In genomic region chr15:81194723-81195122, GRCh38 we compare ENCODE assay signal across 2 cellular contexts.
TF ChIP-seq lines count a peak whose summit lies in the region.

No MANE protein-coding gene starts in this region.

TF ChIP-seq in IMR-90, 13 proteins besides CTCF, POLR2A, EP300 and RAD21 (continued from another document):
- TF ChIP-seq BHLHE40 (IDR thresholded peaks at IDR 0.05; ENCODE audit: low read depth, low read length): no peak
- no peak for TF ChIP-seq ELK1 (IDR thresholded peaks at IDR 0.05; ENCODE audit: borderline replicate concordance, low read depth, low read length)
TF ChIP-seq in IMR-90: peak in this region for 0.

TF ChIP-seq in WTC11, 78 proteins besides CTCF, POLR2A, EP300 and RAD21 (continued from another document):
- no peak for TF ChIP-seq ZNF263 (CRISPR knock-in tag; IDR thresholded peaks at IDR 0.05; ENCODE audit: low read depth)
- no peak for TF ChIP-seq ZMAT4 (CRISPR knock-in tag; IDR thresholded peaks at IDR 0.05)
- TF ChIP-seq IRF1 (CRISPR knock-in tag; IDR thresholded peaks at IDR 0.05): no peak
- no peak for TF ChIP-seq E2F1 (CRISPR knock-in tag; IDR thresholded peaks at IDR 0.05)
- TF ChIP-seq ZSCAN18 (CRISPR knock-in tag; IDR thresholded peaks at IDR 0.05): no peak
- no peak for TF ChIP-seq STAT6 (CRISPR knock-in tag; conservative IDR thresholded peaks at IDR 0.05; ENCODE audit: low read depth)
- TF ChIP-seq SMAD4 (CRISPR knock-in tag; IDR thresholded peaks at IDR 0.05): no peak
- no peak for TF ChIP-seq ZNF512 (CRISPR knock-in tag; IDR thresholded peaks at IDR 0.05; ENCODE audit: borderline replicate concordance)
- no peak for TF ChIP-seq IRF2 (CRISPR knock-in tag; IDR thresholded peaks at IDR 0.05; ENCODE audit: borderline replicate concordance, low read depth)
